9 cellular contexts compared by ENCODE assay signal in the genomic region with DNA sequence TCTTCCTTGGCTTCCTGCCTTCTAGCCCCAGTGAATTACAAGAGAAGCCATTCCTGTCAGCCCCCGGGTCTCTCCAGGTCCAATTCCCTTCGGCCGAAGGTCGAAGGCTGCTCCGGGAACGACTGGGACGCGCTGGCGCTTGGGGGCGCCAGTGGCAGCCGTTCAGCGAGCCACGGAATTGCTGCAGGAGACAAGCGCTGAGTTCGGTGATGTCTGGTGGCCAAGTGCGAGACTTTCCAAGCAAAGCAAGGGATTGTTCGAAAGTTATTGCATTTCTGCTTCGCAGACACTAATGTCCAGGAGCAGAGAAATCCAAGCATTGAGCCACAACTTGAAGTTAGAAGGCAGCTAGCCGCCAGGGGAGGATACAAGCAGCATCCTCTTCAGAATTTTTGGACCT. TPM values are rescaled to one million over a fixed set of nuclear protein-coding genes. Genes with fewer than 3 reads are reported as not detected.
DNase-seq lines count a peak whose midpoint lies in the region; ATAC-seq and TF ChIP-seq lines count a peak whose summit lies in the region.
"Had no signal": no experiment of that assay in that cellular context is flagged by ENCODE, and none has a peak within 500 bp of the region (broad histone marks: within the 10 kb centered on the region; RNA-seq: fewer than 3 reads in every experiment).

No MANE protein-coding gene starts in this region.

- H3K9me3 Mint-ChIP-seq in activated T-cell treated with anti-CD3 and anti-CD28 coated beads, Interleukin-2, amount 50 U/mL, for 72 hours, result no peaks in the 10 kb centered on the region
- H3K9me3 Mint-ChIP-seq in activated T-cell treated with anti-CD3 and anti-CD28 coated beads, Interleukin-2, amount 50 U/mL, for 4 hours, result no peaks in the 10 kb centered on the region
- H3K9me3 Mint-ChIP-seq in progenitor cell of endocrine pancreas (ENCODE audit: low read depth), result no peaks in the 10 kb centered on the region
- H3K9me3 Mint-ChIP-seq: stimulated activated naive CD8-positive, alpha-beta T cell treated with anti-CD3 and anti-CD28 coated beads, Interleukin-15, Interleukin-2, amounts not matched to agents 100 ng/mL and 50 ng/mL, for 24 hours had no signal

- peak overlapping the region in 1 of 2 donors; percentile 91 for H3K4me3 Mint-ChIP-seq in activated T-cell treated with anti-CD3 and anti-CD28 coated beads, Interleukin-2, amount 50 U/mL, for 72 hours
- H3K4me3 Mint-ChIP-seq in activated T-cell treated with anti-CD3 and anti-CD28 coated beads, Interleukin-2, amount 50 U/mL, for 4 hours, result no peak overlapping the region
- peak overlapping the region; percentile 89 for H3K4me3 Mint-ChIP-seq in progenitor cell of endocrine pancreas (ENCODE audit: low read depth)

- no peak overlapping the region for H3K27ac ChIP-seq in SJSA1

- no peak overlapping the region for H3K4me3 ChIP-seq in SJSA1

- ATAC-seq in activated T-cell treated with anti-CD3 and anti-CD28 coated beads, Interleukin-2, amount 50 U/mL, for 72 hours (replicated peaks in 1 of 2), result no peak
- no peak for ATAC-seq in activated T-cell treated with anti-CD3 and anti-CD28 coated beads, Interleukin-2, amount 50 U/mL, for 4 hours
- ATAC-seq in HG03378 (IDR thresholded peaks at IDR 0.05; ENCODE audit: unreplicated experiment), result no peak
- no peak for ATAC-seq in GM21619 (IDR thresholded peaks at IDR 0.05; ENCODE audit: unreplicated experiment)

- H3K4me1 ChIP-seq in SJSA1 (replicated peaks), result peaks cover 33% of the 10 kb centered on the region

- no peaks in the 10 kb centered on the region for H3K9me3 ChIP-seq in SJSA1 (replicated peaks)

- TF ChIP-seq POLR2A in erythroblast (IDR thresholded peaks at IDR 0.05; ENCODE audit: low read length), result no peak

- peaks cover 32% of the 10 kb centered on the region for H3K4me1 Mint-ChIP-seq in activated T-cell treated with anti-CD3 and anti-CD28 coated beads, Interleukin-2, amount 50 U/mL, for 72 hours (ENCODE audit: low read depth)
- H3K4me1 Mint-ChIP-seq in activated T-cell treated with anti-CD3 and anti-CD28 coated beads, Interleukin-2, amount 50 U/mL, for 4 hours (ENCODE audit: low read depth), result peaks cover 20% of the 10 kb centered on the region
- peaks cover 26% of the 10 kb centered on the region for H3K4me1 Mint-ChIP-seq in progenitor cell of endocrine pancreas (ENCODE audit: low read depth)

- peaks cover 0 to 2% of the 10 kb centered on the region in 2 donors for H3K36me3 Mint-ChIP-seq in activated T-cell treated with anti-CD3 and anti-CD28 coated beads, Interleukin-2, amount 50 U/mL, for 72 hours (ENCODE audit: insufficient read depth in 2 of 2)
- H3K36me3 Mint-ChIP-seq in activated T-cell treated with anti-CD3 and anti-CD28 coated beads, Interleukin-2, amount 50 U/mL, for 4 hours (ENCODE audit: insufficient read depth), result no peaks in the 10 kb centered on the region
- H3K36me3 Mint-ChIP-seq in progenitor cell of endocrine pancreas (ENCODE audit: insufficient read depth), result no peaks in the 10 kb centered on the region

- peak; percentile 14 to 17 for DNase-seq in activated T-cell treated with anti-CD3 and anti-CD28 coated beads, Interleukin-2, amount 50 U/mL, for 72 hours
- no peak for DNase-seq in activated T-cell treated with anti-CD3 and anti-CD28 coated beads, Interleukin-2, amount 50 U/mL, for 4 hours
- peak; percentile 23 to 40 for DNase-seq in SJSA1 (ENCODE audit: low read depth in 1 of 2, low spot score in 2 of 2)
- peak; percentile 56 for DNase-seq in glomerular visceral epithelial cell (ENCODE audit: extremely low spot score)
- peak; percentile 44 for DNase-seq in progenitor cell of endocrine pancreas (ENCODE audit: low spot score, unreplicated experiment)
- DNase-seq in erythroblast (lab: John Stamatoyannopoulos, UW), result no peak

- no peak overlapping the region for H3K27ac Mint-ChIP-seq in activated T-cell treated with anti-CD3 and anti-CD28 coated beads, Interleukin-2, amount 50 U/mL, for 72 hours
- H3K27ac Mint-ChIP-seq in progenitor cell of endocrine pancreas, result no peak overlapping the region
- H3K27ac Mint-ChIP-seq: stimulated activated naive CD8-positive, alpha-beta T cell treated with anti-CD3 and anti-CD28 coated beads, Interleukin-15, Interleukin-2, amounts not matched to agents 100 ng/mL and 50 ng/mL, for 24 hours had no signal

- no peaks in the 10 kb centered on the region for H3K36me3 ChIP-seq in SJSA1

- TF ChIP-seq CTCF in progenitor cell of endocrine pancreas (IDR thresholded peaks at IDR 0.05; ENCODE audit: unreplicated experiment), result peak; percentile 68

- peaks cover 15% of the 10 kb centered on the region for H3K27me3 ChIP-seq in SJSA1 (replicated peaks)

- H3K27me3 Mint-ChIP-seq in activated T-cell treated with anti-CD3 and anti-CD28 coated beads, Interleukin-2, amount 50 U/mL, for 72 hours (ENCODE audit: low read depth), result peaks cover 55% of the 10 kb centered on the region
- peaks cover 54% of the 10 kb centered on the region for H3K27me3 Mint-ChIP-seq in activated T-cell treated with anti-CD3 and anti-CD28 coated beads, Interleukin-2, amount 50 U/mL, for 4 hours (ENCODE audit: low read depth)
- H3K27me3 Mint-ChIP-seq in progenitor cell of endocrine pancreas, result peaks cover 73% of the 10 kb centered on the region

RNA-seq across cellular contexts. Expression of a gene that starts 1.1 kb away (rescaled TPM):
- not detected for total RNA-seq in activated T-cell treated with anti-CD3 and anti-CD28 coated beads, Interleukin-2, amount 50 U/mL, for 72 hours
- total RNA-seq in activated T-cell treated with anti-CD3 and anti-CD28 coated beads, Interleukin-2, amount 50 U/mL, for 4 hours, result not detected
- total RNA-seq in SJSA1 (2014; rRNA removed; shearing (Covaris generic)), result 8.9 and 15.7 TPM in 2 replicates
- total RNA-seq in progenitor cell of endocrine pancreas, result 12.6 and 17.0 TPM in 2 replicates

Comparison
In these comparisons a context has a peak if more than half of its experiments do, and no peak if none do; other contexts are left out.
1. DNase-seq: peak in activated T-cell treated with anti-CD3 and anti-CD28 coated beads, Interleukin-2, amount 50 U/mL, for 72 hours (2 of 2), SJSA1 (2 of 2), glomerular visceral epithelial cell (single experiment) and progenitor cell of endocrine pancreas (single experiment); none in activated T-cell treated with anti-CD3 and anti-CD28 coated beads, Interleukin-2, amount 50 U/mL, for 4 hours (single experiment) and erythroblast (0 of 2).